ENCODE assay signal across 14 cellular contexts in genomic region chr6:147970970-147971369, GRCh38.
DNase-seq lines count a peak whose midpoint lies in the region; ATAC-seq, FAIRE-seq and TF ChIP-seq lines count a peak whose summit lies in the region.
"Had no signal": no experiment of that assay in that cellular context is flagged by ENCODE, and none has a peak within 500 bp of the region (broad histone marks: within the 10 kb centered on the region; RNA-seq: fewer than 3 reads in every experiment).

No MANE protein-coding gene starts in this region.

- ATAC-seq in HepG2, result peak; percentile 85
- no peak for ATAC-seq in right lobe of liver
- no peak for ATAC-seq in HG02610 (IDR thresholded peaks at IDR 0.05; ENCODE audit: unreplicated experiment)
- no peak for ATAC-seq in GM21367 (IDR thresholded peaks at IDR 0.05; ENCODE audit: unreplicated experiment)

- DNase-seq in HepG2 (ENCODE audit: low spot score) (peak; percentile 12), right lobe of liver (no peak), NCI-H69 (lab: John Stamatoyannopoulos, UW) (peak; percentile 62), chondrocyte (ENCODE audit: low spot score) (no peak), A172 (ENCODE audit: low spot score) (no peak), NCI-H1436 treated with DMSO at 0.1 percent for 48 hours (lab: John Stamatoyannopoulos, UW) (no peak)
- DNase-seq: activated CD4-positive, alpha-beta T cell treated with anti-CD3 and anti-CD28 coated beads, Interleukin-2, amount 50 U/mL, for 1 hour; CD4-positive, CD25-positive, alpha-beta regulatory T cell; effector CD4-positive, alpha-beta T cell; MG63; stimulated activated naive CD4-positive, alpha-beta T cell treated with Interleukin-2 at 50 U/mL for 16 hours had no signal

- H3K9ac ChIP-seq in HepG2 (ENCODE audit: insufficient read depth, low read depth, low read length), result no peak overlapping the region

- H2AFZ ChIP-seq in HepG2 (ENCODE audit: low read length), result no peak overlapping the region

- in situ Hi-C loops in HepG2 (cut with HindIII; ENCODE audit: extremely low pct_ligation_motif_present, low pct_unique_long_range_greater_than_20kb), result loop anchor here (10.0 kb wide), 1 partner anchor 466 kb away; the partner anchor contains the start of gene SAMD5

- BruUV-seq in HepG2 (replicated peaks; lab: Mats Ljungman, UMichigan), result no TSS peak

- peaks cover 18% of the 10 kb centered on the region for H3K4me1 Mint-ChIP-seq in chondrocyte (ENCODE audit: low read depth)
- H3K4me1 Mint-ChIP-seq: CD4-positive, CD25-positive, alpha-beta regulatory T cell had no signal

- no peak overlapping the region for H3K4me2 ChIP-seq in HepG2 (ENCODE audit: low read depth, low read length)

- TF ChIP-seq EP300 in HepG2 (IDR thresholded peaks at IDR 0.05; ENCODE audit: low read depth in 2 of 2, low read length in 2 of 2), result no peak
- TF ChIP-seq EP300 in HepG2 (CRISPR knock-in tag; IDR thresholded peaks at IDR 0.05; ENCODE audit: borderline replicate concordance), result no peak

- TF ChIP-seq CTCF in HepG2 (CRISPR knock-in tag; IDR thresholded peaks at IDR 0.05) (peak; percentile 54), right lobe of liver (IDR thresholded peaks at IDR 0.05) (no peak), chondrocyte (IDR thresholded peaks at IDR 0.05) (peak; percentile 75)

- no peaks in the 10 kb centered on the region for H4K20me1 ChIP-seq in HepG2 (ENCODE audit: insufficient read depth, low read length)

- CTCF ChIA-PET in HepG2 (lab: Yijun Ruan, JAX; ENCODE audit: low intra/inter-chr PET ratio, low total read pairs), result interaction anchor here (1.5 kb wide), 1 partner anchor 464 kb away, joined by 7 read pairs; no protein-coding TSS in a partner anchor

- POLR2A ChIA-PET in HepG2 (lab: Yijun Ruan, JAX), result no interaction called here

- no peaks in the 10 kb centered on the region for H3K36me3 Mint-ChIP-seq in chondrocyte (ENCODE audit: low read depth)
- H3K36me3 Mint-ChIP-seq: activated naive CD8-positive, alpha-beta T cell; CD4-positive, CD25-positive, alpha-beta regulatory T cell had no signal

- H3K4me3 Mint-ChIP-seq in chondrocyte (ENCODE audit: unreplicated experiment), result no peak overlapping the region
- H3K4me3 Mint-ChIP-seq: activated naive CD8-positive, alpha-beta T cell; CD4-positive, CD25-positive, alpha-beta regulatory T cell had no signal

- WGBS in HepG2 (ENCODE audit: low lambda C conversion rate), result 43% methylated on average over 1 of the region's 1 CpG
- 86% methylated on average over 1 of the region's 1 CpG for WGBS in right lobe of liver (ENCODE audit: insufficient coverage, low coverage, low lambda C conversion rate, missing lambda C conversion rate)

- H3K27ac Mint-ChIP-seq in chondrocyte (ENCODE audit: unreplicated experiment), result no peak overlapping the region
- H3K27ac Mint-ChIP-seq: activated naive CD8-positive, alpha-beta T cell; CD4-positive, CD25-positive, alpha-beta regulatory T cell had no signal

- H3K36me3 ChIP-seq in HepG2 (replicated peaks in 1 of 2; ENCODE audit: control insufficient read depth in 1 of 2, insufficient read depth in 2 of 2, low read length in 2 of 2) (no peaks in the 10 kb centered on the region), right lobe of liver (no peaks in the 10 kb centered on the region)
- H3K36me3 ChIP-seq: MG63 had no signal

- H3K9me3 ChIP-seq in HepG2 (ENCODE audit: low read length) (no peaks in the 10 kb centered on the region), right lobe of liver (no peaks in the 10 kb centered on the region)

- FAIRE-seq in HepG2 (lab: Jason Lieb, UNC), result no peak

- intact Hi-C loops in HepG2 (cut with micrococcal nuclease; ENCODE audit: unreplicated experiment) (loop anchor here (1.0 to 5.0 kb wide), 3 partner anchors 184 to 579 kb away; no protein-coding TSS in a partner anchor), right lobe of liver (cut with DNase I) (no loop called here)

- no peaks in the 10 kb centered on the region for H3K79me2 ChIP-seq in HepG2 (ENCODE audit: insufficient read depth, low read length)

- TF ChIP-seq POLR2A in HepG2 (IDR thresholded peaks at IDR 0.05; ENCODE audit: insufficient read depth in 1 of 2, low read depth in 2 of 2, low read length in 2 of 2) (no peak), right lobe of liver (IDR thresholded peaks at IDR 0.05) (no peak)

- H3K27ac ChIP-seq in HepG2 (ENCODE audit: extremely low read length, insufficient read depth, low read length), result no peak overlapping the region
- H3K27ac ChIP-seq in right lobe of liver, result no peak overlapping the region

- H3K27me3 ChIP-seq in HepG2 (ENCODE audit: control insufficient read depth in 1 of 2, insufficient read depth in 2 of 2, low read length in 2 of 2) (no peaks in the 10 kb centered on the region), right lobe of liver (no peaks in the 10 kb centered on the region)
- H3K27me3 ChIP-seq: MG63 had no signal

- H3K4me1 ChIP-seq in HepG2 (ENCODE audit: insufficient read depth, low read length) (no peaks in the 10 kb centered on the region), right lobe of liver (no peaks in the 10 kb centered on the region)

- no peak for TF ChIP-seq RAD21 in HepG2 (CRISPR knock-in tag; IDR thresholded peaks at IDR 0.05)

- peaks cover 4% of the 10 kb centered on the region for H3K9me3 Mint-ChIP-seq in chondrocyte (ENCODE audit: low read depth)

- H3K27me3 Mint-ChIP-seq in chondrocyte (ENCODE audit: low read depth), result no peaks in the 10 kb centered on the region
- H3K27me3 Mint-ChIP-seq: activated naive CD8-positive, alpha-beta T cell had no signal

- no peak overlapping the region for H3K4me3 ChIP-seq in HepG2 (replicated peaks in 1 of 3; ENCODE audit: insufficient read depth in 1 of 3, low read depth in 2 of 3, low read length in 3 of 3)
- H3K4me3 ChIP-seq in right lobe of liver, result no peak overlapping the region
- H3K4me3 ChIP-seq: MG63 had no signal

TF ChIP-seq in HepG2, 621 proteins besides CTCF, POLR2A, EP300 and RAD21:
- TF ChIP-seq STAG1 (CRISPR knock-in tag; IDR thresholded peaks at IDR 0.05) (peak; percentile 66), SMC3 (IDR thresholded peaks at IDR 0.05; ENCODE audit: low read length) (0 out of 2 replicates have a peak, but pooled peaks have one; percentile 8)
- TF ChIP-seq, protein P1, sequence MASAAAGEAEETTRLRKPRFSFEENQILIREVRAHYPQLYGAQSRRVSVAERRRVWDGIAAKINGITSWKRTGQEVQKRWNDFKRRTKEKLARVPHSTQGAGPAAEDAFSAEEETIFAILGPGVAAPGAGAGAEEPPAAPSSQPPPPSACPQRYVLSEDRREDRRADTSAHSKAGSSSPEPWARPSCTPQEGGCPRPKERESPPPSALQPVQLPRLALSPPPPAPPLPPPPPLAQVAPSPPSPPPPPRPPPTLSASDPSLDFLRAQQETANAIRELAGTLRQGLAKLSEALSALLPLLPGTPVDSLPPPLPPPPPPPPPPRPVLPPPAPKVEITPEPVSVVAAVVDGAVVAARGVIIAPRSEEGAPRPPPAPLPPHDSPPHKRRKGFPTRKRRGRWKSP (CRISPR knock-in tag; IDR thresholded peaks at IDR 0.05), result no peak

Comparison
In these comparisons a context has a peak if more than half of its experiments do, and no peak if none do; other contexts are left out.
1. DNase-seq: peak in HepG2 (single experiment) and NCI-H69 (single experiment); none in right lobe of liver (0 of 3), chondrocyte (single experiment), A172 (single experiment) and NCI-H1436 treated with DMSO at 0.1 percent for 48 hours (single experiment).
2. CTCF ChIP-seq: peak in HepG2 (single experiment) and chondrocyte (single experiment); none in right lobe of liver (0 of 4).